In genomic region chr10:6423004-6423403, GRCh38 we compare ENCODE assay signal across 14 cellular contexts.
DNase-seq lines count a peak whose midpoint lies in the region; ATAC-seq lines count a peak whose summit lies in the region.
"Had no signal": no experiment of that assay in that cellular context is flagged by ENCODE, and none has a peak within 500 bp of the region (broad histone marks: within the 10 kb centered on the region; RNA-seq: fewer than 3 reads in every experiment).

No MANE protein-coding gene starts in this region.

- no peak overlapping the region for H4K91ac ChIP-seq in trophoblast cell (ENCODE audit: low read depth, low read length)

- no peak overlapping the region for H3K4me3 Mint-ChIP-seq in activated CD4-positive, alpha-beta memory T cell treated with anti-CD3 and anti-CD28 coated beads for 36 hours
- no peak overlapping the region for H3K4me3 Mint-ChIP-seq in activated CD4-positive, alpha-beta memory T cell treated with anti-CD3 and anti-CD28 coated beads, Interleukin-2, amount 10 ng/mL, durations not matched to agents 7 days and 5 days
- no peak overlapping the region for H3K4me3 Mint-ChIP-seq in activated T-helper 1 cell treated with anti-CD3 and anti-CD28 coated beads, Interleukin-12 subunit alpha, Interleukin-12 subunit beta, Interleukin-2, Interleukin-4 antibody, amounts not matched to agents 30 ng/mL and 10 ng/mL and 1 ng/mL, durations not matched to agents 14 hours and 24 hours and 36 hours
- H3K4me3 Mint-ChIP-seq in naive thymus-derived CD8-positive, alpha-beta T cell = no peak overlapping the region
- peak overlapping the region; percentile 42 for H3K4me3 Mint-ChIP-seq in stimulated activated effector memory CD8-positive, alpha-beta T cell treated with anti-CD3 and anti-CD28 coated beads, Interleukin-12 subunit alpha, Interleukin-12 subunit beta, amount 100 ng/mL, for 72 hours
- H3K4me3 Mint-ChIP-seq: HFFc6, naive B cell had no signal

- no peaks in the 10 kb centered on the region for H3K9me3 ChIP-seq in trophoblast cell (ENCODE audit: insufficient read depth, low read depth, low read length)

- CTCF ChIA-PET in activated CD4-positive, alpha-beta memory T cell treated with anti-CD3 and anti-CD28 coated beads for 36 hours (lab: Charles Lee) = interaction anchor here (1.2 kb wide), 1 partner anchor 244 kb away, joined by 3 read pairs; no protein-coding TSS in a partner anchor
- CTCF ChIA-PET in activated CD4-positive, alpha-beta memory T cell treated with anti-CD3 and anti-CD28 coated beads, Interleukin-2, amount 10 ng/mL, durations not matched to agents 7 days and 5 days (lab: Charles Lee) = no interaction called here

- no peaks in the 10 kb centered on the region for H3K4me1 ChIP-seq in trophoblast cell (ENCODE audit: control insufficient read depth in 1 of 2, insufficient read depth in 2 of 2, low read length in 2 of 2)

- no CpG with 5 or more reads among the region's 4 CpGs for WGBS in trophoblast cell (ENCODE audit: extremely low coverage, insufficient coverage, insufficient read length)

- H3K4me2 ChIP-seq in trophoblast cell (ENCODE audit: low read length) = no peak overlapping the region

- H2BK120ac ChIP-seq in trophoblast cell (ENCODE audit: insufficient read depth, low read length, poor library complexity) = no peak overlapping the region

- H3K4ac ChIP-seq in trophoblast cell (ENCODE audit: low read depth, low read length) = no peak overlapping the region

- H3K4me3 ChIP-seq in trophoblast cell (ENCODE audit: low read depth, low read length) = no peak overlapping the region

- no peaks in the 10 kb centered on the region for H3K27me3 ChIP-seq in trophoblast cell (ENCODE audit: insufficient read depth, low read length)

- H3K27ac ChIP-seq in trophoblast cell (ENCODE audit: low read depth, low read length) = no peak overlapping the region

- POLR2A ChIA-PET in activated CD4-positive, alpha-beta memory T cell treated with anti-CD3 and anti-CD28 coated beads for 36 hours (lab: Charles Lee) = no interaction called here
- POLR2A ChIA-PET in activated CD4-positive, alpha-beta memory T cell treated with anti-CD3 and anti-CD28 coated beads, Interleukin-2, amount 10 ng/mL, durations not matched to agents 7 days and 5 days (lab: Charles Lee) = no interaction called here
- POLR2A ChIA-PET in naive thymus-derived CD8-positive, alpha-beta T cell (lab: Charles Lee) = no interaction called here

- no peaks in the 10 kb centered on the region for H3K79me2 ChIP-seq in trophoblast cell (ENCODE audit: control insufficient read depth, insufficient read depth, low read length, poor library complexity)

- ATAC-seq in naive thymus-derived CD8-positive, alpha-beta T cell = no peak
- ATAC-seq in stimulated activated effector memory CD8-positive, alpha-beta T cell treated with anti-CD3 and anti-CD28 coated beads, Interleukin-12 subunit alpha, Interleukin-12 subunit beta, amount 100 ng/mL, for 72 hours = peak; percentile 96

- H3K14ac ChIP-seq in trophoblast cell (ENCODE audit: low read length) = no peak overlapping the region

- H2AK5ac ChIP-seq in trophoblast cell (ENCODE audit: low read length) = no peak overlapping the region

- H4K12ac ChIP-seq in trophoblast cell (ENCODE audit: low read depth, low read length) = no peak overlapping the region

- peaks cover 16% of the 10 kb centered on the region for H3K36me3 Mint-ChIP-seq in activated CD4-positive, alpha-beta memory T cell treated with anti-CD3 and anti-CD28 coated beads for 36 hours
- H3K36me3 Mint-ChIP-seq in activated CD4-positive, alpha-beta memory T cell treated with anti-CD3 and anti-CD28 coated beads, Interleukin-2, amount 10 ng/mL, durations not matched to agents 7 days and 5 days (ENCODE audit: low read depth) = peaks cover 36% of the 10 kb centered on the region
- peaks cover 39% of the 10 kb centered on the region for H3K36me3 Mint-ChIP-seq in activated T-helper 1 cell treated with anti-CD3 and anti-CD28 coated beads, Interleukin-12 subunit alpha, Interleukin-12 subunit beta, Interleukin-2, Interleukin-4 antibody, amounts not matched to agents 30 ng/mL and 10 ng/mL and 1 ng/mL, durations not matched to agents 14 hours and 24 hours and 36 hours (ENCODE audit: low read depth)
- H3K36me3 Mint-ChIP-seq in naive thymus-derived CD8-positive, alpha-beta T cell = peaks cover 0 to 34% (median 13%) of the 10 kb centered on the region in 3 donors
- peaks cover 53% of the 10 kb centered on the region for H3K36me3 Mint-ChIP-seq in stimulated activated effector memory CD8-positive, alpha-beta T cell treated with anti-CD3 and anti-CD28 coated beads, Interleukin-12 subunit alpha, Interleukin-12 subunit beta, amount 100 ng/mL, for 72 hours
- H3K36me3 Mint-ChIP-seq: naive B cell had no signal

- no peaks in the 10 kb centered on the region for H3K36me3 ChIP-seq in trophoblast cell (ENCODE audit: control insufficient read depth in 1 of 2, insufficient read depth in 2 of 2, low read length in 2 of 2)

- DNase-seq in activated CD4-positive, alpha-beta memory T cell treated with anti-CD3 and anti-CD28 coated beads for 36 hours = peak; percentile 76
- DNase-seq in activated CD4-positive, alpha-beta memory T cell treated with anti-CD3 and anti-CD28 coated beads, Interleukin-2, amount 10 ng/mL, durations not matched to agents 7 days and 5 days = no peak
- no peak for DNase-seq in activated T-helper 1 cell treated with anti-CD3 and anti-CD28 coated beads, Interleukin-12 subunit alpha, Interleukin-12 subunit beta, Interleukin-2, Interleukin-4 antibody, amounts not matched to agents 30 ng/mL and 10 ng/mL and 1 ng/mL, durations not matched to agents 14 hours and 24 hours and 36 hours (ENCODE audit: low spot score)
- DNase-seq in naive thymus-derived CD8-positive, alpha-beta T cell = no peak
- DNase-seq in stimulated activated effector memory CD8-positive, alpha-beta T cell treated with anti-CD3 and anti-CD28 coated beads, Interleukin-12 subunit alpha, Interleukin-12 subunit beta, amount 100 ng/mL, for 72 hours (ENCODE audit: low spot score in 2 of 2) = no peak
- no peak for DNase-seq in trophoblast cell
- DNase-seq in COLO829 (ENCODE audit: low spot score) = no peak
- no peak for DNase-seq in ecto neural progenitor cell (ENCODE audit: low spot score)
- DNase-seq: ACHN; effector CD4-positive, alpha-beta T cell; HFFc6; naive B cell; NCI-H82; SW 1271 had no signal

- no peak overlapping the region for H2BK12ac ChIP-seq in trophoblast cell (ENCODE audit: low read length)

- intact Hi-C loops in activated CD4-positive, alpha-beta memory T cell treated with anti-CD3 and anti-CD28 coated beads for 36 hours (cut with micrococcal nuclease) = loop anchor here (1.0 to 5.0 kb wide), 2 partner anchors 49 to 140 kb away; no protein-coding TSS in a partner anchor
- intact Hi-C loops in activated T-helper 1 cell treated with anti-CD3 and anti-CD28 coated beads, Interleukin-12 subunit alpha, Interleukin-12 subunit beta, Interleukin-2, Interleukin-4 antibody, amounts not matched to agents 30 ng/mL and 10 ng/mL and 1 ng/mL, durations not matched to agents 14 hours and 24 hours and 36 hours (cut with micrococcal nuclease) = loop anchor here (2.0 kb wide), 1 partner anchor 50 kb away; no protein-coding TSS in a partner anchor

- no peak overlapping the region for H2AFZ ChIP-seq in trophoblast cell (ENCODE audit: insufficient read depth, low read length, poor library complexity)

- H3K27me3 Mint-ChIP-seq in activated CD4-positive, alpha-beta memory T cell treated with anti-CD3 and anti-CD28 coated beads for 36 hours = no peaks in the 10 kb centered on the region
- H3K27me3 Mint-ChIP-seq in activated CD4-positive, alpha-beta memory T cell treated with anti-CD3 and anti-CD28 coated beads, Interleukin-2, amount 10 ng/mL, durations not matched to agents 7 days and 5 days = no peaks in the 10 kb centered on the region
- no peaks in the 10 kb centered on the region for H3K27me3 Mint-ChIP-seq in activated T-helper 1 cell treated with anti-CD3 and anti-CD28 coated beads, Interleukin-12 subunit alpha, Interleukin-12 subunit beta, Interleukin-2, Interleukin-4 antibody, amounts not matched to agents 30 ng/mL and 10 ng/mL and 1 ng/mL, durations not matched to agents 14 hours and 24 hours and 36 hours (ENCODE audit: insufficient read depth)
- no peaks in the 10 kb centered on the region for H3K27me3 Mint-ChIP-seq in naive thymus-derived CD8-positive, alpha-beta T cell

- H3K27ac Mint-ChIP-seq in activated CD4-positive, alpha-beta memory T cell treated with anti-CD3 and anti-CD28 coated beads for 36 hours = peak overlapping the region; percentile 70
- H3K27ac Mint-ChIP-seq in activated CD4-positive, alpha-beta memory T cell treated with anti-CD3 and anti-CD28 coated beads, Interleukin-2, amount 10 ng/mL, durations not matched to agents 7 days and 5 days = no peak overlapping the region
- peak overlapping the region; percentile 93 for H3K27ac Mint-ChIP-seq in activated T-helper 1 cell treated with anti-CD3 and anti-CD28 coated beads, Interleukin-12 subunit alpha, Interleukin-12 subunit beta, Interleukin-2, Interleukin-4 antibody, amounts not matched to agents 30 ng/mL and 10 ng/mL and 1 ng/mL, durations not matched to agents 14 hours and 24 hours and 36 hours
- H3K27ac Mint-ChIP-seq in naive thymus-derived CD8-positive, alpha-beta T cell = peak overlapping the region in 7 of 10 donors; percentile 22 to 73 (median 62)
- peak overlapping the region; percentile 95 for H3K27ac Mint-ChIP-seq in stimulated activated effector memory CD8-positive, alpha-beta T cell treated with anti-CD3 and anti-CD28 coated beads, Interleukin-12 subunit alpha, Interleukin-12 subunit beta, amount 100 ng/mL, for 72 hours
- H3K27ac Mint-ChIP-seq: HFFc6 had no signal

- no peaks in the 10 kb centered on the region for H3K9me3 Mint-ChIP-seq in activated CD4-positive, alpha-beta memory T cell treated with anti-CD3 and anti-CD28 coated beads for 36 hours
- H3K9me3 Mint-ChIP-seq in activated CD4-positive, alpha-beta memory T cell treated with anti-CD3 and anti-CD28 coated beads, Interleukin-2, amount 10 ng/mL, durations not matched to agents 7 days and 5 days = no peaks in the 10 kb centered on the region
- H3K9me3 Mint-ChIP-seq in activated T-helper 1 cell treated with anti-CD3 and anti-CD28 coated beads, Interleukin-12 subunit alpha, Interleukin-12 subunit beta, Interleukin-2, Interleukin-4 antibody, amounts not matched to agents 30 ng/mL and 10 ng/mL and 1 ng/mL, durations not matched to agents 14 hours and 24 hours and 36 hours = no peaks in the 10 kb centered on the region
- H3K9me3 Mint-ChIP-seq in naive thymus-derived CD8-positive, alpha-beta T cell = no peaks in the 10 kb centered on the region
- peaks cover 3% of the 10 kb centered on the region for H3K9me3 Mint-ChIP-seq in stimulated activated effector memory CD8-positive, alpha-beta T cell treated with anti-CD3 and anti-CD28 coated beads, Interleukin-12 subunit alpha, Interleukin-12 subunit beta, amount 100 ng/mL, for 72 hours
- H3K9me3 Mint-ChIP-seq: HFFc6, naive B cell had no signal

- no peak overlapping the region for H4K8ac ChIP-seq in trophoblast cell (ENCODE audit: low read depth, low read length)

- no peak overlapping the region for H3K9ac ChIP-seq in trophoblast cell (ENCODE audit: low read length)

- H3K18ac ChIP-seq in trophoblast cell (ENCODE audit: low read length) = no peak overlapping the region

- no peaks in the 10 kb centered on the region for H3K79me1 ChIP-seq in trophoblast cell (ENCODE audit: low read length)

- H3K4me1 Mint-ChIP-seq in activated CD4-positive, alpha-beta memory T cell treated with anti-CD3 and anti-CD28 coated beads for 36 hours (ENCODE audit: low read depth) = peaks cover 22% of the 10 kb centered on the region
- peaks cover 7% of the 10 kb centered on the region for H3K4me1 Mint-ChIP-seq in activated CD4-positive, alpha-beta memory T cell treated with anti-CD3 and anti-CD28 coated beads, Interleukin-2, amount 10 ng/mL, durations not matched to agents 7 days and 5 days
- peaks cover 26% of the 10 kb centered on the region for H3K4me1 Mint-ChIP-seq in activated T-helper 1 cell treated with anti-CD3 and anti-CD28 coated beads, Interleukin-12 subunit alpha, Interleukin-12 subunit beta, Interleukin-2, Interleukin-4 antibody, amounts not matched to agents 30 ng/mL and 10 ng/mL and 1 ng/mL, durations not matched to agents 14 hours and 24 hours and 36 hours (ENCODE audit: low read depth)
- H3K4me1 Mint-ChIP-seq in naive thymus-derived CD8-positive, alpha-beta T cell = peaks cover 10 to 17% (median 15%) of the 10 kb centered on the region in 4 donors
- H3K4me1 Mint-ChIP-seq in stimulated activated effector memory CD8-positive, alpha-beta T cell treated with anti-CD3 and anti-CD28 coated beads, Interleukin-12 subunit alpha, Interleukin-12 subunit beta, amount 100 ng/mL, for 72 hours = peaks cover 34% of the 10 kb centered on the region
- H3K4me1 Mint-ChIP-seq: naive B cell had no signal

- no peak overlapping the region for H3K23ac ChIP-seq in trophoblast cell (ENCODE audit: low read length)

- no peak overlapping the region for H2BK5ac ChIP-seq in trophoblast cell (ENCODE audit: low read depth, low read length, poor library complexity)
